Comparison of ENCODE assay signal across 11 cellular contexts in genomic region chr19:56132316-56132822, GRCh38. TPM values are rescaled to one million over a fixed set of nuclear protein-coding genes. Genes with fewer than 3 reads are reported as not detected.
DNase-seq lines count a peak whose midpoint lies in the region; ATAC-seq and TF ChIP-seq lines count a peak whose summit lies in the region.
"Had no signal": no experiment of that assay in that cellular context is flagged by ENCODE, and none has a peak within 500 bp of the region (broad histone marks: within the 10 kb centered on the region; RNA-seq: fewer than 3 reads in every experiment).

No MANE protein-coding gene starts in this region.

- H3K4me3 ChIP-seq in choroid plexus epithelial cell (ENCODE audit: low read depth, low read length) (no peak overlapping the region), spleen (no peak overlapping the region)

- H3K27ac ChIP-seq in spleen: peak overlapping the region in 7 of 8 donors; percentile 14 to 75 (median 67)

- H3K4me3 Mint-ChIP-seq in activated T-cell treated with anti-CD3 and anti-CD28 coated beads, Interleukin-2, amount 50 U/mL, for 72 hours: no peak overlapping the region
- H3K4me3 Mint-ChIP-seq: T-cell had no signal

- ATAC-seq in left lobe of liver: peak; percentile 64
- ATAC-seq in GM19324 (IDR thresholded peaks at IDR 0.05; ENCODE audit: low FRiP score, unreplicated experiment): no peak
- no peak for ATAC-seq in HG03460 (IDR thresholded peaks at IDR 0.05; ENCODE audit: unreplicated experiment)
- no peak for ATAC-seq in GM21515 (IDR thresholded peaks at IDR 0.05; ENCODE audit: unreplicated experiment)
- no peak for ATAC-seq in activated T-cell treated with anti-CD3 and anti-CD28 coated beads, Interleukin-2, amount 50 U/mL, for 72 hours (replicated peaks in 1 of 2)
- ATAC-seq: T-cell had no signal

- intact Hi-C loops in spleen (cut with DNase I; ENCODE audit: low total_unique reads): no loop called here

- no peaks in the 10 kb centered on the region for H3K36me3 ChIP-seq in spleen

- H3K27ac Mint-ChIP-seq in activated T-cell treated with anti-CD3 and anti-CD28 coated beads, Interleukin-2, amount 50 U/mL, for 72 hours: no peak overlapping the region
- H3K27ac Mint-ChIP-seq: T-cell had no signal

- H3K27me3 ChIP-seq in spleen (replicated peaks in 1 of 7): no peaks in the 10 kb centered on the region

- no peaks in the 10 kb centered on the region for H3K36me3 Mint-ChIP-seq in activated T-cell treated with anti-CD3 and anti-CD28 coated beads, Interleukin-2, amount 50 U/mL, for 72 hours (ENCODE audit: insufficient read depth in 2 of 2)
- H3K36me3 Mint-ChIP-seq: T-cell had no signal

- peaks cover 0 to 31% (median 6%) of the 10 kb centered on the region in 6 donors for H3K4me1 ChIP-seq in spleen

- H3K9me3 ChIP-seq in spleen: no peaks in the 10 kb centered on the region

- DNase-seq in HCEC 1CT (peak; percentile 28), choroid plexus epithelial cell (ENCODE audit: low read depth) (peak; percentile 77), left lobe of liver (ENCODE audit: low spot score) (no peak), spleen (no peak)
- DNase-seq in activated T-cell treated with anti-CD3 and anti-CD28 coated beads, Interleukin-2, amount 50 U/mL, for 72 hours: no peak
- DNase-seq: NCI-H774, T-cell had no signal

- H3K4me1 Mint-ChIP-seq in activated T-cell treated with anti-CD3 and anti-CD28 coated beads, Interleukin-2, amount 50 U/mL, for 72 hours (ENCODE audit: low read depth): no peaks in the 10 kb centered on the region

- no peaks in the 10 kb centered on the region for H3K27me3 Mint-ChIP-seq in activated T-cell treated with anti-CD3 and anti-CD28 coated beads, Interleukin-2, amount 50 U/mL, for 72 hours (ENCODE audit: low read depth)
- H3K27me3 Mint-ChIP-seq: T-cell had no signal

- no peaks in the 10 kb centered on the region for H3K9me3 Mint-ChIP-seq in activated T-cell treated with anti-CD3 and anti-CD28 coated beads, Interleukin-2, amount 50 U/mL, for 72 hours
- H3K9me3 Mint-ChIP-seq: T-cell had no signal

- no peak for TF ChIP-seq CTCF in choroid plexus epithelial cell (conservative IDR thresholded peaks at IDR 0.05; ENCODE audit: low read depth, low read length)
- TF ChIP-seq CTCF in spleen (IDR thresholded peaks at IDR 0.05 in 8 of 11, conservative IDR thresholded peaks at IDR 0.05 in 3 of 11): no peak

- 72 to 81% (median 76%) methylated on average over 14 of the region's 14 CpGs for WGBS in spleen, 5 donors

- TF ChIP-seq POLR2A in spleen (IDR thresholded peaks at IDR 0.05): no peak

RNA-seq across cellular contexts. Expression of gene ZNF444, which starts 8.7 kb away (rescaled TPM):
- 58.5 TPM for total RNA-seq in left lobe of liver
- 10 to 100 TPM; 17.0 to 27.9 (median 23.1) TPM for total RNA-seq in spleen
- 10 to 100 TPM; 17.0 to 35.1 (median 22.6) TPM for polyA plus RNA-seq in spleen
- total RNA-seq in activated T-cell treated with anti-CD3 and anti-CD28 coated beads, Interleukin-2, amount 50 U/mL, for 72 hours: 10 to 100 TPM; 37.1 to 42.9 TPM

RNA-seq across cellular contexts. Expression of gene ZNF787, which starts 11.3 kb away (rescaled TPM):
- total RNA-seq in left lobe of liver: 29.0 TPM
- 10 to 100 TPM; 18.0 to 53.8 (median 42.8) TPM for total RNA-seq in spleen
- polyA plus RNA-seq in spleen: 10 to 100 TPM; 16.6 to 39.0 (median 21.1) TPM
- 10 to 100 TPM; 38.3 to 45.9 TPM for total RNA-seq in activated T-cell treated with anti-CD3 and anti-CD28 coated beads, Interleukin-2, amount 50 U/mL, for 72 hours

RNA-seq across cellular contexts. Expression of gene GALP, which starts 43.4 kb away (rescaled TPM):
- total RNA-seq in left lobe of liver: not detected
- not detected for total RNA-seq in spleen
- not detected for polyA plus RNA-seq in spleen
- total RNA-seq in activated T-cell treated with anti-CD3 and anti-CD28 coated beads, Interleukin-2, amount 50 U/mL, for 72 hours: not detected
- total RNA-seq: pulmonary artery endothelial cell, T-cell had no signal

Comparison
In these comparisons a context has a peak if more than half of its experiments do, and no peak if none do; other contexts are left out.
1. DNase-seq: peak in HCEC 1CT (single experiment) and choroid plexus epithelial cell (single experiment); none in left lobe of liver (single experiment), spleen (single experiment) and activated T-cell treated with anti-CD3 and anti-CD28 coated beads, Interleukin-2, amount 50 U/mL, for 72 hours (0 of 2).